Comparison of ENCODE assay signal across 8 cellular contexts in genomic region chr10:69328346-69328687, GRCh38. TPM values are rescaled to one million over a fixed set of nuclear protein-coding genes. Genes with fewer than 3 reads are reported as not detected.
DNase-seq lines count a peak whose midpoint lies in the region; ATAC-seq and TF ChIP-seq lines count a peak whose summit lies in the region.

No MANE protein-coding gene starts in this region.

- no peaks in the 10 kb centered on the region for H3K9me2 ChIP-seq in GM23248 (ENCODE audit: insufficient read depth)

- H3K4me3 Mint-ChIP-seq in CD14-positive monocyte = peak overlapping the region; percentile 76 to 92

- H3K27me3 ChIP-seq in body of pancreas = no peaks in the 10 kb centered on the region
- no peaks in the 10 kb centered on the region for H3K27me3 ChIP-seq in mucosa of stomach (ENCODE audit: control insufficient read depth, insufficient read depth, low read length)
- H3K27me3 ChIP-seq in GM23248 (replicated peaks; ENCODE audit: insufficient read depth) = no peaks in the 10 kb centered on the region

- H3K79me2 ChIP-seq in GM23248 (ENCODE audit: insufficient read depth) = peaks cover 100% of the 10 kb centered on the region

- H3K9me3 Mint-ChIP-seq in CD14-positive monocyte = no peaks in the 10 kb centered on the region

- peaks cover 0 to 2% (median 1%) of the 10 kb centered on the region in 3 donors for H3K27me3 Mint-ChIP-seq in CD14-positive monocyte (ENCODE audit: low read depth in 3 of 3)

- H3K4me3 ChIP-seq in body of pancreas (no peak overlapping the region), mucosa of stomach (ENCODE audit: low read length) (peak overlapping the region; percentile 4), GM23248 (no peak overlapping the region)

- no peaks in the 10 kb centered on the region for H3F3A ChIP-seq in GM23248 (ENCODE audit: insufficient read depth)

- ATAC-seq in HG02678 (IDR thresholded peaks at IDR 0.05; ENCODE audit: unreplicated experiment) (peak; percentile 12), body of pancreas (no peak)

- TF ChIP-seq CTCF in CD14-positive monocyte (IDR thresholded peaks at IDR 0.05) (no peak), body of pancreas (IDR thresholded peaks at IDR 0.05) (no peak)

- H3K9ac ChIP-seq in mucosa of stomach (ENCODE audit: low read length) (peak overlapping the region; percentile 6), GM23248 (no peak overlapping the region)

- no peak for DNase-seq in CD14-positive monocyte (ENCODE audit: low spot score)
- no peak for DNase-seq in body of pancreas
- DNase-seq in germinal center (ENCODE audit: low spot score) = no peak
- DNase-seq in hypothalamus (lab: John Stamatoyannopoulos, UW) = no peak
- DNase-seq in kidney tubule cell (ENCODE audit: low spot score) = no peak
- no peak for DNase-seq in GM23248

- no peak for TF ChIP-seq POLR2A in body of pancreas (IDR thresholded peaks at IDR 0.05)

- H3K4me1 ChIP-seq in body of pancreas (peaks cover 32% of the 10 kb centered on the region), mucosa of stomach (ENCODE audit: control insufficient read depth, insufficient read depth, low read length) (peaks cover 49% of the 10 kb centered on the region), GM23248 (ENCODE audit: insufficient read depth) (peaks cover 6% of the 10 kb centered on the region)

- H3K36me3 Mint-ChIP-seq in CD14-positive monocyte = peaks cover 18 to 53% of the 10 kb centered on the region in 2 donors

- peak overlapping the region; percentile 73 to 93 (median 91) for H3K27ac Mint-ChIP-seq in CD14-positive monocyte

- in situ Hi-C loops in GM23248 (cut with MboI) = no loop called here

- no peak overlapping the region for H3K4me2 ChIP-seq in GM23248 (ENCODE audit: unreplicated experiment)

- no peaks in the 10 kb centered on the region for H3K36me3 ChIP-seq in body of pancreas (replicated peaks in 1 of 2; ENCODE audit: insufficient read depth in 1 of 2, low read depth in 2 of 2)
- H3K36me3 ChIP-seq in mucosa of stomach (ENCODE audit: control insufficient read depth, insufficient read depth, low read length) = no peaks in the 10 kb centered on the region
- H3K36me3 ChIP-seq in GM23248 (ENCODE audit: low read depth) = no peaks in the 10 kb centered on the region

- H3K4me1 Mint-ChIP-seq in CD14-positive monocyte = peaks cover 78% of the 10 kb centered on the region

- WGBS in body of pancreas, 2 donors = 66 to 69% methylated on average over 7 of the region's 7 CpGs
- WGBS in GM23248 (ENCODE audit: low coverage in 1 of 2, low lambda C conversion rate in 2 of 2, missing lambda C conversion rate in 2 of 2), 2 experiments = 95 to 96% methylated on average over 7 of the region's 7 CpGs

- H3K27ac ChIP-seq in body of pancreas (peak overlapping the region; percentile 33 to 70 (median 70)), GM23248 (no peak overlapping the region)

- H2AFZ ChIP-seq in GM23248 = no peak overlapping the region

- intact Hi-C loops in CD14-positive monocyte (cut with micrococcal nuclease) = no loop called here
- intact Hi-C loops in body of pancreas (cut with DNase I) = no loop called here

- H4K20me1 ChIP-seq in GM23248 (ENCODE audit: insufficient read depth) = peaks cover 16% of the 10 kb centered on the region; the same call in 1 of the 2 replicates

- no peaks in the 10 kb centered on the region for H3K9me3 ChIP-seq in body of pancreas
- H3K9me3 ChIP-seq in mucosa of stomach (ENCODE audit: control insufficient read depth, low read length) = no peaks in the 10 kb centered on the region
- H3K9me3 ChIP-seq in GM23248 (ENCODE audit: low read depth) = no peaks in the 10 kb centered on the region

RNA-seq across cellular contexts. Expression of gene HK1, which starts 50.0 kb away (rescaled TPM):
- polyA plus RNA-seq in CD14-positive monocyte (100 to 1,000 TPM; 125 to 146 TPM), GM23248 (2016; fragmentation: Nextera tagmentation; extraction: Ambion mirVana) (134 and 137 TPM in 2 replicates)
- 10 to 100 TPM; 15.8 to 17.1 TPM for total RNA-seq in body of pancreas
- total RNA-seq in GM23248 (2014; rRNA removed; shearing (Covaris generic)) = 96.6 and 99.4 TPM in 2 replicates
